8 cellular contexts compared by ENCODE assay signal in genomic region chr5:157917909-157918809, GRCh38. TPM values are rescaled to one million over a fixed set of nuclear protein-coding genes. Genes with fewer than 3 reads are reported as not detected.
DNase-seq lines count a peak whose midpoint lies in the region; ATAC-seq and TF ChIP-seq lines count a peak whose summit lies in the region.

No MANE protein-coding gene starts in this region.

- POLR2A ChIA-PET in GM10248 (lab: Yijun Ruan, JAX), result no interaction called here
- POLR2A ChIA-PET in activated CD8-positive, alpha-beta T cell treated with anti-CD3 and anti-CD28 coated beads, Interleukin-2, amount 10 ng/mL, durations not matched to agents 7 days and 5 days (lab: Charles Lee), result interaction anchor here (1.0 kb wide), 1 partner anchor 59 kb away, joined by 4 read pairs; the partner anchor contains the start of gene CLINT1

- H3K4me3 Mint-ChIP-seq in activated CD8-positive, alpha-beta T cell treated with anti-CD3 and anti-CD28 coated beads, Interleukin-2, amount 10 ng/mL, durations not matched to agents 7 days and 5 days, result no peak overlapping the region
- H3K4me3 Mint-ChIP-seq in natural killer cell, result no peak overlapping the region

- no peaks in the 10 kb centered on the region for H3K36me3 Mint-ChIP-seq in activated CD8-positive, alpha-beta T cell treated with anti-CD3 and anti-CD28 coated beads, Interleukin-2, amount 10 ng/mL, durations not matched to agents 7 days and 5 days (ENCODE audit: low read depth)
- H3K36me3 Mint-ChIP-seq in natural killer cell, result no peaks in the 10 kb centered on the region

- CTCF ChIA-PET in GM10248 (lab: Yijun Ruan, JAX), result interaction anchor here (0.8 to 4.1 kb wide), 15 partner anchors 9 to 157 kb away, joined by 3 to 16 read pairs (median 5); partner anchors contain the start of gene CLINT1
- CTCF ChIA-PET in activated CD8-positive, alpha-beta T cell treated with anti-CD3 and anti-CD28 coated beads, Interleukin-2, amount 10 ng/mL, durations not matched to agents 7 days and 5 days (lab: Charles Lee), result interaction anchor here (0.7 to 2.8 kb wide), 16 partner anchors 10 to 110 kb away, joined by 3 to 20 read pairs (median 4); no protein-coding TSS in a partner anchor

- H3K9me3 ChIP-seq in suprapubic skin, result no peaks in the 10 kb centered on the region

- ATAC-seq in HG02759 (IDR thresholded peaks at IDR 0.05; ENCODE audit: unreplicated experiment) (peak; percentile 70), natural killer cell (peak; percentile 70 to 85 (median 82)), HG03108 (IDR thresholded peaks at IDR 0.05; ENCODE audit: unreplicated experiment) (no peak)
- ATAC-seq in activated CD8-positive, alpha-beta T cell treated with anti-CD3 and anti-CD28 coated beads, Interleukin-2, amount 10 ng/mL, durations not matched to agents 7 days and 5 days, result peak; percentile 81

- H3K4me1 Mint-ChIP-seq in activated CD8-positive, alpha-beta T cell treated with anti-CD3 and anti-CD28 coated beads, Interleukin-2, amount 10 ng/mL, durations not matched to agents 7 days and 5 days (ENCODE audit: low read depth), result peaks cover 29% of the 10 kb centered on the region
- H3K4me1 Mint-ChIP-seq in natural killer cell, result peaks cover 18 to 21% of the 10 kb centered on the region in 2 donors

- TF ChIP-seq EP300 in suprapubic skin (IDR thresholded peaks at IDR 0.05), result no peak

- peak overlapping the region; percentile 81 for H3K27ac Mint-ChIP-seq in activated CD8-positive, alpha-beta T cell treated with anti-CD3 and anti-CD28 coated beads, Interleukin-2, amount 10 ng/mL, durations not matched to agents 7 days and 5 days
- no peak overlapping the region for H3K27ac Mint-ChIP-seq in natural killer cell

- no peaks in the 10 kb centered on the region for H3K27me3 Mint-ChIP-seq in activated CD8-positive, alpha-beta T cell treated with anti-CD3 and anti-CD28 coated beads, Interleukin-2, amount 10 ng/mL, durations not matched to agents 7 days and 5 days (ENCODE audit: low read depth)
- peaks cover 10 to 22% of the 10 kb centered on the region in 2 donors for H3K27me3 Mint-ChIP-seq in natural killer cell (ENCODE audit: low read depth in 2 of 2)

- H3K9me3 Mint-ChIP-seq in activated CD8-positive, alpha-beta T cell treated with anti-CD3 and anti-CD28 coated beads, Interleukin-2, amount 10 ng/mL, durations not matched to agents 7 days and 5 days (ENCODE audit: insufficient read depth), result no peaks in the 10 kb centered on the region
- no peaks in the 10 kb centered on the region for H3K9me3 Mint-ChIP-seq in natural killer cell

- H3K36me3 ChIP-seq in suprapubic skin, result no peaks in the 10 kb centered on the region

- no peak for TF ChIP-seq POLR2A in suprapubic skin (IDR thresholded peaks at IDR 0.05)

- TF ChIP-seq CTCF in GM10248 (IDR thresholded peaks at IDR 0.05; ENCODE audit: control extremely low read depth, extremely low read depth, low read depth, missing control alignments) (peak; percentile 63), natural killer cell (IDR thresholded peaks at IDR 0.05) (peak; percentile 64), suprapubic skin (IDR thresholded peaks at IDR 0.05) (peak in 1 of 2 donors; percentile 39)

- 38% methylated on average over 8 of the region's 8 CpGs for WGBS in suprapubic skin

- H3K4me1 ChIP-seq in suprapubic skin, result peaks cover 69% of the 10 kb centered on the region

- DNase-seq in GM10248 (ENCODE audit: extremely low spot score), result peak; percentile 56
- peak; percentile 44 for DNase-seq in NCI-H748 treated with DMSO at 0.1 percent for 48 hours (lab: John Stamatoyannopoulos, UW)
- peak; percentile 75 for DNase-seq in activated CD8-positive, alpha-beta T cell treated with anti-CD3 and anti-CD28 coated beads, Interleukin-2, amount 10 ng/mL, durations not matched to agents 7 days and 5 days
- peak; percentile 56 for DNase-seq in epithelial cell of prostate (ENCODE audit: low read depth, low spot score)
- peak; percentile 50 for DNase-seq in natural killer cell
- DNase-seq in suprapubic skin (ENCODE audit: low spot score in 2 of 2), result peak in 1 of 2 donors; percentile 79

- H3K27ac ChIP-seq in epithelial cell of prostate (peak overlapping the region; percentile 57), suprapubic skin (peak overlapping the region; percentile 23)

- H3K27me3 ChIP-seq in suprapubic skin, result no peaks in the 10 kb centered on the region

- intact Hi-C loops in natural killer cell (cut with micrococcal nuclease), result loop anchor here (1.0 kb wide), 2 partner anchors 102 to 156 kb away; no protein-coding TSS in a partner anchor

- no peak overlapping the region for H3K4me3 ChIP-seq in suprapubic skin

RNA-seq across cellular contexts. Expression of gene CLINT1, which starts 59.2 kb away (rescaled TPM):
- total RNA-seq in activated CD8-positive, alpha-beta T cell treated with anti-CD3 and anti-CD28 coated beads, Interleukin-2, amount 10 ng/mL, durations not matched to agents 7 days and 5 days, result 10 to 100 TPM; 65.7 to 67.2 TPM
- 100 to 1,000 TPM; 111 to 156 (median 132) TPM for total RNA-seq in natural killer cell
- total RNA-seq in suprapubic skin, result 100 to 1,000 TPM; 112 to 220 (median 136) TPM
